In genomic region chr3:172047567-172048115, GRCh38 we compare ENCODE assay signal across 26 cellular contexts.
"Had no signal": no experiment of that assay in that cellular context is flagged by ENCODE, and none has a peak within 500 bp of the region (broad histone marks: within the 10 kb centered on the region; RNA-seq: fewer than 3 reads in every experiment).

No MANE protein-coding gene starts in this region.

- H3K4me2 ChIP-seq: neural progenitor cell had no signal

- H3K4me3 ChIP-seq: body of pancreas, colonic mucosa, neural progenitor cell, psoas muscle, tibial nerve had no signal

- H3K4me3 Mint-ChIP-seq: naive thymus-derived CD4-positive, alpha-beta T cell; neural progenitor cell had no signal

- H3K9me3 Mint-ChIP-seq: activated naive CD4-positive, alpha-beta T cell treated with anti-CD3 and anti-CD28 coated beads, Interleukin-2, amount 50 U/mL, for 72 hours; neural progenitor cell had no signal

- H3K27ac Mint-ChIP-seq: activated naive CD4-positive, alpha-beta T cell treated with anti-CD3 and anti-CD28 coated beads, Interleukin-2, amount 50 U/mL, for 72 hours; neural progenitor cell had no signal

- H3K9me3 ChIP-seq: body of pancreas, colonic mucosa, psoas muscle, tibial nerve had no signal

- H3K27ac ChIP-seq: colonic mucosa, neural progenitor cell, parathyroid adenoma, psoas muscle, VCaP had no signal

- DNase-seq: activated CD4-positive, alpha-beta T cell treated with anti-CD3 and anti-CD28 coated beads for 4 hours; activated CD4-positive, alpha-beta T cell treated with anti-CD3 and anti-CD28 coated beads, Interleukin-2, amount 50 U/mL, for 4 hours; activated naive CD4-positive, alpha-beta T cell; activated T-cell treated with anti-CD3 and anti-CD28 coated beads for 4 hours; activated T-cell treated with anti-CD3 and anti-CD28 coated beads, Interleukin-2, amount 50 U/mL, for 72 hours; anterior cingulate cortex; body of pancreas; cerebellar nuclear complex; colonic mucosa; effector memory CD4-positive, alpha-beta T cell; head of caudate nucleus; hippocampal formation; kidney; left colon; midbrain; naive thymus-derived CD4-positive, alpha-beta T cell; occipital lobe; psoas muscle; stimulated activated naive CD4-positive, alpha-beta T cell; T-helper 9 cell had no signal

- H3K27me3 ChIP-seq: body of pancreas, colonic mucosa, neural progenitor cell, tibial nerve had no signal

- FAIRE-seq: kidney, TTC549 had no signal

- H2AFZ ChIP-seq: neural progenitor cell, parathyroid adenoma had no signal

- H3K36me3 ChIP-seq: colonic mucosa, neural progenitor cell had no signal

- H3K4me1 ChIP-seq: parathyroid adenoma had no signal

- H3K27me3 Mint-ChIP-seq: naive thymus-derived CD4-positive, alpha-beta T cell had no signal

- H3K9ac ChIP-seq: neural progenitor cell, parathyroid adenoma had no signal

- ATAC-seq: activated naive CD4-positive, alpha-beta T cell treated with anti-CD3 and anti-CD28 coated beads, Interleukin-2, amount 50 U/mL, for 72 hours; activated T-cell treated with anti-CD3 and anti-CD28 coated beads, Interleukin-2, amount 50 U/mL, for 72 hours; body of pancreas; left colon; naive thymus-derived CD4-positive, alpha-beta T cell; psoas muscle had no signal
